ENCODE assay signal across 19 cellular contexts in the genomic region with DNA sequence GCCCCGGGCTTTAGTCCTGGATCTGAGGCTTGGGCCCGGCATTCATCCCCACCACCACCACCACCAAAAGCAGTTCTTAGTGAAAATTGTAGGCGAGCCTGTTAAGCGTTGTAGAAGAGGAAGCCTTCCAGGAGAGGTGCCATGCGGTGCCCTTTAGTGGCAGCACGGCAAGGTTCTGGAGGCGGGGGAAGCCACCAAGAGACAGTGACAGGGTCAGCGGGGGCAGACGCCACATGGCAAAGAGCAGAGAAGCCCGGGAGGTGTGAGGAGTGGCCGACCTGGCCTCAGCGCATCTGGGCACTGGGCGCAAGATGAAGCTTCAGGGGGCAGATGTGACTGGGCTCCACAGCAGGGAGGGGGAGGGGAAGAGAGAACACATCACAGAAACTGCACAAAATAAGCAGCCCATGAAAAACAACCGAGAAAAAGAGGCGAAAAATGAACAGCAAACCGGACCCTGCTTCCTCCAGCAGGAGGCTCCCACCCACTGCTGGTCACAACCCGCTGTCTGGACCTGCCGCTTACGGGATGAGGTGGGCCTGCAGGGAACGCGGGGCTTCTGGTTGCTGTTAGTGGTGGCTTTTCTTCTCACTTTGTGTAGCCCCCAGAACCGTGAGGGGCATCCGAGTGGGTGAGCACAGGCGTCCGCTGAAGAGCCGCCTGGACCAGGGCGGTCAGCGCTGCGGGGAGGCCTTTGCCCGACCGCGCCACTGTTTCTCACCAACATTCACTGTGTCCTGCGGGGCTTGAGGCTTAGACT. TPM values are rescaled to one million over a fixed set of nuclear protein-coding genes. Genes with fewer than 3 reads are reported as not detected.
DNase-seq lines count a peak whose midpoint lies in the region; ATAC-seq and TF ChIP-seq lines count a peak whose summit lies in the region.
"Had no signal": no experiment of that assay in that cellular context is flagged by ENCODE, and none has a peak within 500 bp of the region (broad histone marks: within the 10 kb centered on the region; RNA-seq: fewer than 3 reads in every experiment).

No MANE protein-coding gene starts in this region.

- H3K4me1 Mint-ChIP-seq in activated CD8-positive, alpha-beta T cell treated with anti-CD3 and anti-CD28 coated beads for 36 hours (ENCODE audit: low read depth) = peaks cover 2% of the 10 kb centered on the region
- H3K4me1 Mint-ChIP-seq in activated CD8-positive, alpha-beta T cell treated with anti-CD3 and anti-CD28 coated beads, Interleukin-2, amount 10 ng/mL, durations not matched to agents 7 days and 5 days (ENCODE audit: low read depth) = no peaks in the 10 kb centered on the region
- H3K4me1 Mint-ChIP-seq in activated T-helper 1 cell treated with anti-CD3 and anti-CD28 coated beads, Interleukin-12 subunit alpha, Interleukin-12 subunit beta, Interleukin-2, Interleukin-4 antibody, amounts not matched to agents 30 ng/mL and 10 ng/mL and 1 ng/mL, durations not matched to agents 14 hours and 24 hours and 36 hours (ENCODE audit: low read depth) = peaks cover 5% of the 10 kb centered on the region
- H3K4me1 Mint-ChIP-seq in stimulated activated memory B cell treated with anti-CD40 and anti-IgM and Interleukin-4, amounts not matched to agents 10 μg/mL and 1 μg/mL and 100 μg/mL, for 72 hours = peaks cover 23% of the 10 kb centered on the region

- no peak overlapping the region for H3K27ac Mint-ChIP-seq in activated CD8-positive, alpha-beta T cell treated with anti-CD3 and anti-CD28 coated beads for 36 hours
- H3K27ac Mint-ChIP-seq in activated CD8-positive, alpha-beta T cell treated with anti-CD3 and anti-CD28 coated beads, Interleukin-2, amount 10 ng/mL, durations not matched to agents 7 days and 5 days = no peak overlapping the region
- H3K27ac Mint-ChIP-seq in activated T-helper 1 cell treated with anti-CD3 and anti-CD28 coated beads, Interleukin-12 subunit alpha, Interleukin-12 subunit beta, Interleukin-2, Interleukin-4 antibody, amounts not matched to agents 30 ng/mL and 10 ng/mL and 1 ng/mL, durations not matched to agents 14 hours and 24 hours and 36 hours = peak overlapping the region; percentile 40
- H3K27ac Mint-ChIP-seq in stimulated activated memory B cell treated with anti-CD40 and anti-IgM and Interleukin-4, amounts not matched to agents 10 μg/mL and 1 μg/mL and 100 μg/mL, for 72 hours = peak overlapping the region; percentile 25
- H3K27ac Mint-ChIP-seq: activated naive CD8-positive, alpha-beta T cell; CD8-positive, alpha-beta memory T cell; T-helper 1 cell treated with Interleukin-12 subunit alpha and Interleukin-12 subunit beta and Interleukin-4 antibody, amounts not matched to agents 30 μg/mL and 1 μg/mL, for 36 hours had no signal

- TF ChIP-seq CTCF in activated CD8-positive, alpha-beta T cell treated with anti-CD3 and anti-CD28 coated beads for 36 hours (IDR thresholded peaks at IDR 0.05) = no peak
- TF ChIP-seq CTCF in kidney epithelial cell (IDR thresholded peaks at IDR 0.05; ENCODE audit: insufficient read depth, low read length, poor library complexity, severe bottlenecking) = peak; percentile 14

- no peak for ATAC-seq in activated CD8-positive, alpha-beta T cell treated with anti-CD3 and anti-CD28 coated beads for 36 hours
- ATAC-seq in activated CD8-positive, alpha-beta T cell treated with anti-CD3 and anti-CD28 coated beads, Interleukin-2, amount 10 ng/mL, durations not matched to agents 7 days and 5 days = no peak
- no peak for ATAC-seq in stimulated activated memory B cell treated with anti-CD40 and anti-IgM and Interleukin-4, amounts not matched to agents 10 μg/mL and 1 μg/mL and 100 μg/mL, for 72 hours
- ATAC-seq: activated CD4-positive, CD25-positive, alpha-beta regulatory T cell treated with anti-CD3 and anti-CD28 coated beads, Interleukin-2, amount 50 U/mL, for 24 hours; foreskin keratinocyte; pancreas had no signal

- DNase-seq in activated CD8-positive, alpha-beta T cell treated with anti-CD3 and anti-CD28 coated beads for 36 hours = peak; percentile 26
- DNase-seq in activated CD8-positive, alpha-beta T cell treated with anti-CD3 and anti-CD28 coated beads, Interleukin-2, amount 10 ng/mL, durations not matched to agents 7 days and 5 days = no peak
- DNase-seq in activated T-helper 1 cell treated with anti-CD3 and anti-CD28 coated beads, Interleukin-12 subunit alpha, Interleukin-12 subunit beta, Interleukin-2, Interleukin-4 antibody, amounts not matched to agents 30 ng/mL and 10 ng/mL and 1 ng/mL, durations not matched to agents 14 hours and 24 hours and 36 hours (ENCODE audit: low spot score) = no peak
- DNase-seq in kidney epithelial cell (ENCODE audit: low read depth) = no peak
- DNase-seq in ACHN = no peak
- no peak for DNase-seq in NCI-H2227 treated with DMSO at 0.1 percent for 48 hours (lab: John Stamatoyannopoulos, UW)
- DNase-seq in germinal center (ENCODE audit: low spot score) = no peak
- DNase-seq: CD8-positive, alpha-beta memory T cell; foreskin keratinocyte; GDM1; MG63; NCI-H187; NCI-H526 treated with DMSO at 0.1 percent for 48 hours had no signal

- in situ Hi-C loops in ACHN (cut with HindIII; ENCODE audit: low pct_ligation_motif_present, low pct_unique_long_range_greater_than_20kb, low sequenced_read_pairs) = no loop called here

- H3K4me3 Mint-ChIP-seq in activated CD8-positive, alpha-beta T cell treated with anti-CD3 and anti-CD28 coated beads for 36 hours = no peak overlapping the region
- H3K4me3 Mint-ChIP-seq in activated CD8-positive, alpha-beta T cell treated with anti-CD3 and anti-CD28 coated beads, Interleukin-2, amount 10 ng/mL, durations not matched to agents 7 days and 5 days = no peak overlapping the region
- H3K4me3 Mint-ChIP-seq in activated T-helper 1 cell treated with anti-CD3 and anti-CD28 coated beads, Interleukin-12 subunit alpha, Interleukin-12 subunit beta, Interleukin-2, Interleukin-4 antibody, amounts not matched to agents 30 ng/mL and 10 ng/mL and 1 ng/mL, durations not matched to agents 14 hours and 24 hours and 36 hours = no peak overlapping the region
- no peak overlapping the region for H3K4me3 Mint-ChIP-seq in stimulated activated memory B cell treated with anti-CD40 and anti-IgM and Interleukin-4, amounts not matched to agents 10 μg/mL and 1 μg/mL and 100 μg/mL, for 72 hours
- H3K4me3 Mint-ChIP-seq: activated naive CD8-positive, alpha-beta T cell; CD8-positive, alpha-beta memory T cell; T-helper 1 cell treated with Interleukin-12 subunit alpha and Interleukin-12 subunit beta and Interleukin-4 antibody, amounts not matched to agents 30 μg/mL and 1 μg/mL, for 36 hours had no signal

- H3K9me3 Mint-ChIP-seq in activated CD8-positive, alpha-beta T cell treated with anti-CD3 and anti-CD28 coated beads for 36 hours = no peaks in the 10 kb centered on the region
- H3K9me3 Mint-ChIP-seq in activated CD8-positive, alpha-beta T cell treated with anti-CD3 and anti-CD28 coated beads, Interleukin-2, amount 10 ng/mL, durations not matched to agents 7 days and 5 days (ENCODE audit: insufficient read depth) = no peaks in the 10 kb centered on the region
- H3K9me3 Mint-ChIP-seq in activated T-helper 1 cell treated with anti-CD3 and anti-CD28 coated beads, Interleukin-12 subunit alpha, Interleukin-12 subunit beta, Interleukin-2, Interleukin-4 antibody, amounts not matched to agents 30 ng/mL and 10 ng/mL and 1 ng/mL, durations not matched to agents 14 hours and 24 hours and 36 hours = no peaks in the 10 kb centered on the region
- H3K9me3 Mint-ChIP-seq in stimulated activated memory B cell treated with anti-CD40 and anti-IgM and Interleukin-4, amounts not matched to agents 10 μg/mL and 1 μg/mL and 100 μg/mL, for 72 hours = no peaks in the 10 kb centered on the region
- H3K9me3 Mint-ChIP-seq: CD8-positive, alpha-beta memory T cell; T-helper 1 cell treated with Interleukin-12 subunit alpha and Interleukin-12 subunit beta and Interleukin-4 antibody, amounts not matched to agents 30 μg/mL and 1 μg/mL, for 36 hours had no signal

- intact Hi-C loops in activated CD8-positive, alpha-beta T cell treated with anti-CD3 and anti-CD28 coated beads for 36 hours (cut with micrococcal nuclease) = no loop called here
- intact Hi-C loops in activated T-helper 1 cell treated with anti-CD3 and anti-CD28 coated beads, Interleukin-12 subunit alpha, Interleukin-12 subunit beta, Interleukin-2, Interleukin-4 antibody, amounts not matched to agents 30 ng/mL and 10 ng/mL and 1 ng/mL, durations not matched to agents 14 hours and 24 hours and 36 hours (cut with micrococcal nuclease) = no loop called here

- H3K27me3 ChIP-seq in kidney epithelial cell (ENCODE audit: control insufficient read depth, insufficient read depth, low read length) = peaks cover 24% of the 10 kb centered on the region
- H3K27me3 ChIP-seq: MG63, pancreas had no signal

- no peaks in the 10 kb centered on the region for H3K27me3 Mint-ChIP-seq in activated CD8-positive, alpha-beta T cell treated with anti-CD3 and anti-CD28 coated beads for 36 hours
- peaks cover 2% of the 10 kb centered on the region for H3K27me3 Mint-ChIP-seq in activated CD8-positive, alpha-beta T cell treated with anti-CD3 and anti-CD28 coated beads, Interleukin-2, amount 10 ng/mL, durations not matched to agents 7 days and 5 days (ENCODE audit: low read depth)
- H3K27me3 Mint-ChIP-seq in activated T-helper 1 cell treated with anti-CD3 and anti-CD28 coated beads, Interleukin-12 subunit alpha, Interleukin-12 subunit beta, Interleukin-2, Interleukin-4 antibody, amounts not matched to agents 30 ng/mL and 10 ng/mL and 1 ng/mL, durations not matched to agents 14 hours and 24 hours and 36 hours (ENCODE audit: insufficient read depth) = peaks cover 2% of the 10 kb centered on the region
- H3K27me3 Mint-ChIP-seq in stimulated activated memory B cell treated with anti-CD40 and anti-IgM and Interleukin-4, amounts not matched to agents 10 μg/mL and 1 μg/mL and 100 μg/mL, for 72 hours = peaks cover 18% of the 10 kb centered on the region
- H3K27me3 Mint-ChIP-seq: activated naive CD8-positive, alpha-beta T cell had no signal

- H3K36me3 ChIP-seq in kidney epithelial cell (ENCODE audit: control insufficient read depth, insufficient read depth, low read length) = no peaks in the 10 kb centered on the region
- H3K36me3 ChIP-seq: MG63, pancreas had no signal

- no peak overlapping the region for H3K4me3 ChIP-seq in kidney epithelial cell (ENCODE audit: low read depth, low read length)
- H3K4me3 ChIP-seq: MG63, pancreas had no signal

- CTCF ChIA-PET in activated CD8-positive, alpha-beta T cell treated with anti-CD3 and anti-CD28 coated beads for 36 hours (lab: Charles Lee) = no interaction called here
- CTCF ChIA-PET in activated CD8-positive, alpha-beta T cell treated with anti-CD3 and anti-CD28 coated beads, Interleukin-2, amount 10 ng/mL, durations not matched to agents 7 days and 5 days (lab: Charles Lee) = interaction anchor here (1.2 kb wide), 1 partner anchor 24 kb away, joined by 4 read pairs; no protein-coding TSS in a partner anchor

- POLR2A ChIA-PET in activated CD8-positive, alpha-beta T cell treated with anti-CD3 and anti-CD28 coated beads for 36 hours (lab: Charles Lee) = interaction anchor here (1.6 kb wide), 1 partner anchor 9 kb away, joined by 4 read pairs; no protein-coding TSS in a partner anchor
- POLR2A ChIA-PET in activated CD8-positive, alpha-beta T cell treated with anti-CD3 and anti-CD28 coated beads, Interleukin-2, amount 10 ng/mL, durations not matched to agents 7 days and 5 days (lab: Charles Lee) = no interaction called here

- H3K36me3 Mint-ChIP-seq in activated CD8-positive, alpha-beta T cell treated with anti-CD3 and anti-CD28 coated beads for 36 hours (ENCODE audit: low read depth) = no peaks in the 10 kb centered on the region
- no peaks in the 10 kb centered on the region for H3K36me3 Mint-ChIP-seq in activated CD8-positive, alpha-beta T cell treated with anti-CD3 and anti-CD28 coated beads, Interleukin-2, amount 10 ng/mL, durations not matched to agents 7 days and 5 days (ENCODE audit: low read depth)
- no peaks in the 10 kb centered on the region for H3K36me3 Mint-ChIP-seq in activated T-helper 1 cell treated with anti-CD3 and anti-CD28 coated beads, Interleukin-12 subunit alpha, Interleukin-12 subunit beta, Interleukin-2, Interleukin-4 antibody, amounts not matched to agents 30 ng/mL and 10 ng/mL and 1 ng/mL, durations not matched to agents 14 hours and 24 hours and 36 hours (ENCODE audit: low read depth)
- no peaks in the 10 kb centered on the region for H3K36me3 Mint-ChIP-seq in stimulated activated memory B cell treated with anti-CD40 and anti-IgM and Interleukin-4, amounts not matched to agents 10 μg/mL and 1 μg/mL and 100 μg/mL, for 72 hours
- H3K36me3 Mint-ChIP-seq: activated naive CD8-positive, alpha-beta T cell had no signal

RNA-seq across cellular contexts. Expression of gene LRRC14B, which starts 4.3 kb away (rescaled TPM):
- under 1 TPM in 1 of 2 experiments, not detected in 1; 0.16 TPM for total RNA-seq in activated CD8-positive, alpha-beta T cell treated with anti-CD3 and anti-CD28 coated beads for 36 hours
- not detected for total RNA-seq in activated CD8-positive, alpha-beta T cell treated with anti-CD3 and anti-CD28 coated beads, Interleukin-2, amount 10 ng/mL, durations not matched to agents 7 days and 5 days
- total RNA-seq in activated T-helper 1 cell treated with anti-CD3 and anti-CD28 coated beads, Interleukin-12 subunit alpha, Interleukin-12 subunit beta, Interleukin-2, Interleukin-4 antibody, amounts not matched to agents 30 ng/mL and 10 ng/mL and 1 ng/mL, durations not matched to agents 14 hours and 24 hours and 36 hours = not detected in 2 replicates
- 0.41 TPM in 1 of 2 replicates, not detected in the other for total RNA-seq in kidney epithelial cell
- total RNA-seq: CD8-positive, alpha-beta memory T cell; foreskin keratinocyte; HT-29; pancreas had no signal

RNA-seq across cellular contexts. Expression of gene CCDC127, which starts 22.4 kb away (rescaled TPM):
- total RNA-seq in activated CD8-positive, alpha-beta T cell treated with anti-CD3 and anti-CD28 coated beads for 36 hours = 1 to 10 TPM; 4.2 to 4.3 TPM
- total RNA-seq in activated CD8-positive, alpha-beta T cell treated with anti-CD3 and anti-CD28 coated beads, Interleukin-2, amount 10 ng/mL, durations not matched to agents 7 days and 5 days = 1 to 10 TPM; 5.3 to 6.8 TPM
- total RNA-seq in activated T-helper 1 cell treated with anti-CD3 and anti-CD28 coated beads, Interleukin-12 subunit alpha, Interleukin-12 subunit beta, Interleukin-2, Interleukin-4 antibody, amounts not matched to agents 30 ng/mL and 10 ng/mL and 1 ng/mL, durations not matched to agents 14 hours and 24 hours and 36 hours = 9.5 and 10.9 TPM in 2 replicates
- 5.8 and 13.4 TPM in 2 replicates for total RNA-seq in kidney epithelial cell

RNA-seq across cellular contexts. Expression of gene SDHA, which starts 22.5 kb away (rescaled TPM):
- total RNA-seq in activated CD8-positive, alpha-beta T cell treated with anti-CD3 and anti-CD28 coated beads for 36 hours = 100 to 1,000 TPM; 141 to 149 TPM
- total RNA-seq in activated CD8-positive, alpha-beta T cell treated with anti-CD3 and anti-CD28 coated beads, Interleukin-2, amount 10 ng/mL, durations not matched to agents 7 days and 5 days = 100 to 1,000 TPM; 145 to 152 TPM
- total RNA-seq in activated T-helper 1 cell treated with anti-CD3 and anti-CD28 coated beads, Interleukin-12 subunit alpha, Interleukin-12 subunit beta, Interleukin-2, Interleukin-4 antibody, amounts not matched to agents 30 ng/mL and 10 ng/mL and 1 ng/mL, durations not matched to agents 14 hours and 24 hours and 36 hours = 135 TPM in 2 replicates
- total RNA-seq in kidney epithelial cell = 75.0 and 77.4 TPM in 2 replicates

Comparison
In these comparisons a context has a peak if more than half of its experiments do, and no peak if none do; other contexts are left out.
1. H3K27ac Mint-ChIP-seq: peak in activated T-helper 1 cell treated with anti-CD3 and anti-CD28 coated beads, Interleukin-12 subunit alpha, Interleukin-12 subunit beta, Interleukin-2, Interleukin-4 antibody, amounts not matched to agents 30 ng/mL and 10 ng/mL and 1 ng/mL, durations not matched to agents 14 hours and 24 hours and 36 hours (single experiment) and stimulated activated memory B cell treated with anti-CD40 and anti-IgM and Interleukin-4, amounts not matched to agents 10 μg/mL and 1 μg/mL and 100 μg/mL, for 72 hours (single experiment); none in activated CD8-positive, alpha-beta T cell treated with anti-CD3 and anti-CD28 coated beads for 36 hours (single experiment) and activated CD8-positive, alpha-beta T cell treated with anti-CD3 and anti-CD28 coated beads, Interleukin-2, amount 10 ng/mL, durations not matched to agents 7 days and 5 days (single experiment).